Comparison of ENCODE assay signal across 11 cellular contexts in the genomic region with DNA sequence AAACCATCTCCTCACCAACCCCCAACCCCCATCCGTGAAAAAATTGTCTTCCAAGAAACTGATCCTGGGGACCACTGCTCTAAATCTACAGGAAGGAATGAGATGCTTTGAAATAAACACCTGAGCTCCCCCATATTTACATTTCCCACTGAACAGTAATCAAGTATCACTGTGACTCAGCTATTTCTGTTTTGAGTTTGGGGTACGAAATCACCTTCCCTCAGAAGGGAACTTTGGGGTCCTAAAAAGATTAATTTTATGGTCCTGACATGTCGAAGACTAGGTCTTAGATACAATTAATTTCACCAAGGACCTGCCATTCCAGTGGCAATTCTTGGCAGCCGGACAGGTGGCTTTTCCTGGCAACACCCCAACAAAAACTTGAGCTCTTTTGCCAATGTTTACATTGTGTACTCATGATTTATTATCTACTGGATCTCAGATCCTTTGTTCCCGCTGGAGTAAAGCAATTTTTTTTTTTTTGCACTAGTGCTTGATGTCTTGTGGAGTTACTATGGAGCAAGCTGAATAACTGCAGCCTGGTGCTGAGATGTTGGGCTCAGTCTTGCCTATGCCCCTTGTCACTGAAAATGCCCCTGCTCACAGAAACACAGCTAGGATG. TPM values are rescaled to one million over a fixed set of nuclear protein-coding genes. Genes with fewer than 3 reads are reported as not detected.
DNase-seq lines count a peak whose midpoint lies in the region; ATAC-seq, FAIRE-seq and TF ChIP-seq lines count a peak whose summit lies in the region.
"Had no signal": no experiment of that assay in that cellular context is flagged by ENCODE, and none has a peak within 500 bp of the region (broad histone marks: within the 10 kb centered on the region; RNA-seq: fewer than 3 reads in every experiment).

No MANE protein-coding gene starts in this region.

- no peak overlapping the region for H2BK12ac ChIP-seq in trophoblast cell (ENCODE audit: low read length)

- H3K9ac ChIP-seq in trophoblast cell (ENCODE audit: low read length): no peak overlapping the region

- no peak overlapping the region for H4K12ac ChIP-seq in trophoblast cell (ENCODE audit: low read depth, low read length)

- no peak overlapping the region for H2AK5ac ChIP-seq in trophoblast cell (ENCODE audit: low read length)

- no peak overlapping the region for H3K14ac ChIP-seq in trophoblast cell (ENCODE audit: low read length)

- no peaks in the 10 kb centered on the region for H3K79me2 ChIP-seq in trophoblast cell (ENCODE audit: control insufficient read depth, insufficient read depth, low read length, poor library complexity)

- no peak overlapping the region for H2BK120ac ChIP-seq in trophoblast cell (ENCODE audit: insufficient read depth, low read length, poor library complexity)

- peak overlapping the region in 1 of 3 donors; percentile 6 for H3K4me3 Mint-ChIP-seq in T-cell
- H3K4me3 Mint-ChIP-seq: dendritic cell treated with granulocyte-macrophage colony-stimulating factor and Interleukin-4, amounts not matched to agents 40 ng/mL and 50 ng/mL, for 4 days had no signal

- H3K4me1 ChIP-seq in A549 (peaks cover 45% of the 10 kb centered on the region), trophoblast cell (ENCODE audit: control insufficient read depth in 1 of 2, insufficient read depth in 2 of 2, low read length in 2 of 2) (no peaks in the 10 kb centered on the region), ovary (ENCODE audit: insufficient read depth) (peaks cover 11% of the 10 kb centered on the region)

- TF ChIP-seq POLR2A in A549 (IDR thresholded peaks at IDR 0.05; ENCODE audit: low read length) (no peak), ovary (IDR thresholded peaks at IDR 0.05) (no peak)

- peak overlapping the region; percentile 85 to 86 for H3K27ac Mint-ChIP-seq in T-cell
- H3K27ac Mint-ChIP-seq: dendritic cell treated with granulocyte-macrophage colony-stimulating factor and Interleukin-4, amounts not matched to agents 40 ng/mL and 50 ng/mL, for 4 days had no signal

- CTCF ChIA-PET in A549 (lab: Yijun Ruan, JAX): interaction anchor here (0.7 to 2.8 kb wide), 11 partner anchors 9 to 506 kb away, joined by 3 to 18 read pairs (median 3); a partner anchor contains a TSS
- CTCF ChIA-PET in T-cell (lab: Charles Lee): interaction anchor here (0.7 to 1.1 kb wide), 5 partner anchors 42 to 282 kb away, joined by 3 to 4 read pairs (median 3); no protein-coding TSS in a partner anchor

- FAIRE-seq in A549 (lab: Jason Lieb, UNC) (peak; percentile 97), HTR-8/SVneo (lab: Jason Lieb, UNC) (no peak)

- H3K18ac ChIP-seq in trophoblast cell (ENCODE audit: low read length): no peak overlapping the region

- H3K9me3 ChIP-seq in A549: peaks cover 8% of the 10 kb centered on the region; the same call in 2 of the 3 replicates
- no peaks in the 10 kb centered on the region for H3K9me3 ChIP-seq in trophoblast cell (ENCODE audit: insufficient read depth, low read depth, low read length)
- no peaks in the 10 kb centered on the region for H3K9me3 ChIP-seq in ovary

- peaks cover 7 to 10% of the 10 kb centered on the region in 2 experiments for H3K36me3 ChIP-seq in trophoblast cell (ENCODE audit: control insufficient read depth in 1 of 2, insufficient read depth in 2 of 2, low read length in 2 of 2)
- no peaks in the 10 kb centered on the region for H3K36me3 ChIP-seq in ovary

- peaks cover 71% of the 10 kb centered on the region for H3K36me3 Mint-ChIP-seq in T-cell

- intact Hi-C loops in ovary (cut with DNase I): no loop called here

- WGBS in A549 (ENCODE audit: missing lambda C conversion rate): 2% methylated on average over 5 of the region's 5 CpGs
- no CpG with 5 or more reads among the region's 5 CpGs for WGBS in trophoblast cell (ENCODE audit: extremely low coverage, insufficient coverage, insufficient read length)
- WGBS in ovary, 3 donors: 34 to 38% (median 34%) methylated on average over 5 of the region's 5 CpGs

- H3K23ac ChIP-seq in trophoblast cell (ENCODE audit: low read length): no peak overlapping the region

- TF ChIP-seq RAD21 in A549 (conservative IDR thresholded peaks at IDR 0.05 in 1 of 2, IDR thresholded peaks at IDR 0.05 in 1 of 2): peak; percentile 12 to 23; a peak in 1 of 5 replicates

- H2AFZ ChIP-seq in trophoblast cell (ENCODE audit: insufficient read depth, low read length, poor library complexity): no peak overlapping the region

- ATAC-seq in A549 (peak; percentile 51 to 70), T-cell (replicated peaks in 1 of 4) (no peak), HG02852 (IDR thresholded peaks at IDR 0.05; ENCODE audit: unreplicated experiment) (no peak)

- H3K4me3 ChIP-seq in A549 (no peak overlapping the region), trophoblast cell (ENCODE audit: low read depth, low read length) (no peak overlapping the region), ovary (no peak overlapping the region)

- peak overlapping the region; percentile 65 for H3K4me2 ChIP-seq in A549
- H3K4me2 ChIP-seq in trophoblast cell (ENCODE audit: low read length): no peak overlapping the region

- TF ChIP-seq CTCF in A549 (IDR thresholded peaks at IDR 0.05) (no peak), ovary (IDR thresholded peaks at IDR 0.05) (no peak)

- H4K91ac ChIP-seq in trophoblast cell (ENCODE audit: low read depth, low read length): no peak overlapping the region

- H3K79me1 ChIP-seq in trophoblast cell (ENCODE audit: low read length): no peaks in the 10 kb centered on the region

- H4K8ac ChIP-seq in trophoblast cell (ENCODE audit: low read depth, low read length): no peak overlapping the region

- no peak overlapping the region for H2BK5ac ChIP-seq in trophoblast cell (ENCODE audit: low read depth, low read length, poor library complexity)

- H3K9me3 Mint-ChIP-seq in T-cell: no peaks in the 10 kb centered on the region
- H3K9me3 Mint-ChIP-seq: dendritic cell treated with granulocyte-macrophage colony-stimulating factor and Interleukin-4, amounts not matched to agents 40 ng/mL and 50 ng/mL, for 4 days had no signal

- H3K4ac ChIP-seq in trophoblast cell (ENCODE audit: low read depth, low read length): no peak overlapping the region

- DNase-seq in A549 (ENCODE audit: low read depth in 1 of 2, low spot score in 1 of 2) (peak; percentile 51 to 89), HTR-8/SVneo (ENCODE audit: insufficient read length, low spot score) (peak; percentile 36), T-cell (no peak), kidney tubule cell (ENCODE audit: low spot score) (peak; percentile 67), trophoblast cell (no peak), ovary (no peak), NCI-H446 (lab: John Stamatoyannopoulos, UW) (no peak)
- DNase-seq: DND-41; stimulated activated CD4-positive, alpha-beta T cell treated with anti-CD3 and anti-CD28 coated beads, Interleukin-1b, Interleukin-23, amount 100 ng/mL, for 48 hours had no signal

- peaks cover 79 to 84% (median 81%) of the 10 kb centered on the region in 3 donors for H3K4me1 Mint-ChIP-seq in T-cell

- no peaks in the 10 kb centered on the region for H3K27me3 Mint-ChIP-seq in T-cell

- H3K27me3 ChIP-seq in trophoblast cell (ENCODE audit: insufficient read depth, low read length) (no peaks in the 10 kb centered on the region), ovary (no peaks in the 10 kb centered on the region)

- H3K27ac ChIP-seq in A549: peak overlapping the region; percentile 66 to 76
- no peak overlapping the region for H3K27ac ChIP-seq in trophoblast cell (ENCODE audit: low read depth, low read length)
- H3K27ac ChIP-seq in ovary: no peak overlapping the region

- TF ChIP-seq EP300 in A549 (IDR thresholded peaks at IDR 0.05): peak; percentile 45 to 59; a peak in 1 of 5 replicates
- no peak for TF ChIP-seq EP300 in ovary (IDR thresholded peaks at IDR 0.05)

- POLR2A ChIA-PET in A549 (lab: Yijun Ruan, JAX) (interaction anchor here (0.7 to 3.9 kb wide), 9 partner anchors 9 to 311 kb away, joined by 3 to 65 read pairs (median 5); a partner anchor contains a TSS), T-cell (lab: Charles Lee) (interaction anchor here (0.6 kb wide), 2 partner anchors 14 to 57 kb away, joined by 3 to 5 read pairs; a partner anchor contains a TSS)

TF ChIP-seq in A549, 52 proteins besides CTCF, POLR2A, EP300 and RAD21 (continues in another document):
- TF ChIP-seq EHF (CRISPR knock-in tag; IDR thresholded peaks at IDR 0.05) (no peak), JUN (IDR thresholded peaks at IDR 0.05) (peak; percentile 79; a peak in 4 of 5 replicates), JUNB (IDR thresholded peaks at IDR 0.05) (peak; percentile 74; the same call in 1 of the 2 replicates), HEYL (CRISPR knock-in tag; IDR thresholded peaks at IDR 0.05) (0 out of 2 replicates have a peak, but pooled peaks have one; percentile 31), HDAC2 (IDR thresholded peaks at IDR 0.05) (no peak), CEBPB (IDR thresholded peaks at IDR 0.05) (peak in 1 of 2 experiments; percentile 82; a peak in 2 of 4 replicates), HOXB5 (CRISPR knock-in tag; IDR thresholded peaks at IDR 0.05) (peak; percentile 91), SREBF2 (IDR thresholded peaks at IDR 0.05) (no peak)
- TF ChIP-seq, protein P1, sequence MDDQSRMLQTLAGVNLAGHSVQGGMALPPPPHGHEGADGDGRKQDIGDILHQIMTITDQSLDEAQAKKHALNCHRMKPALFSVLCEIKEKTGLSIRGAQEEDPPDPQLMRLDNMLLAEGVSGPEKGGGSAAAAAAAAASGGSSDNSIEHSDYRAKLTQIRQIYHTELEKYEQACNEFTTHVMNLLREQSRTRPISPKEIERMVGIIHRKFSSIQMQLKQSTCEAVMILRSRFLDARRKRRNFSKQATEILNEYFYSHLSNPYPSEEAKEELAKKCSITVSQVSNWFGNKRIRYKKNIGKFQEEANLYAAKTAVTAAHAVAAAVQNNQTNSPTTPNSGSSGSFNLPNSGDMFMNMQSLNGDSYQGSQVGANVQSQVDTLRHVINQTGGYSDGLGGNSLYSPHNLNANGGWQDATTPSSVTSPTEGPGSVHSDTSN (IDR thresholded peaks at IDR 0.05): peak; percentile 61; the same call in 1 of the 2 replicates
- TF ChIP-seq, protein P2, sequence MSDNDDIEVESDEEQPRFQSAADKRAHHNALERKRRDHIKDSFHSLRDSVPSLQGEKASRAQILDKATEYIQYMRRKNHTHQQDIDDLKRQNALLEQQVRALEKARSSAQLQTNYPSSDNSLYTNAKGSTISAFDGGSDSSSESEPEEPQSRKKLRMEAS (IDR thresholded peaks at IDR 0.05): peak; percentile 69

RNA-seq across cellular contexts. Expression of a gene that starts 14.3 kb away (rescaled TPM):
- polyA plus RNA-seq in A549 (2011; rRNA removed) (30.3 and 33.1 TPM in 2 replicates), A549 (2017; fragmentation: RNase III; extraction: RNeasy Plus Mini Kit Qiagen cat#74134 plus additional on column Dnase treatment) (1.6 to 2.0 TPM (median 1.9 TPM) in 3 replicates), ovary (10 to 100 TPM in 1 of 2 donors, 1 to 10 TPM in 1; 4.5 to 19.7 TPM)
- polyA plus RNA-seq in A549 (2012; cell fraction: cytosol; rRNA removed): 0.93 and 0.97 TPM in 2 replicates
- 0.48 and 0.73 TPM in 2 replicates for polyA plus RNA-seq in A549 (2012; cell fraction: nucleus; rRNA removed)
- polyA minus RNA-seq in A549 (2011; rRNA and poly(A)+ RNA removed): 26.3 and 27.7 TPM in 2 replicates
- total RNA-seq in T-cell (100 to 1,000 TPM; 132 to 195 (median 164) TPM), ovary (10 to 100 TPM in 6 of 7 donors, 1 to 10 TPM in 1; 8.7 to 22.7 (median 17.9) TPM)
- 8.4 and 9.2 TPM in 2 replicates for polyA plus RNA-seq in trophoblast cell (2013)

Comparison
In these comparisons a context has a peak if more than half of its experiments do, and no peak if none do; other contexts are left out.
1. ATAC-seq: peak in A549 (2 of 2); none in T-cell (0 of 4) and HG02852 (single experiment).
2. DNase-seq: peak in A549 (2 of 2), HTR-8/SVneo (single experiment) and kidney tubule cell (single experiment); none in T-cell (0 of 34), trophoblast cell (0 of 2), ovary (0 of 5) and NCI-H446 (0 of 2).
3. H3K27ac ChIP-seq: peak in A549 (2 of 2); none in trophoblast cell (single experiment) and ovary (0 of 2).
4. RNA of a gene that starts 14.3 kb away (total RNA-seq): 132 to 195 TPM in T-cell; 8.7 to 22.7 TPM in ovary; every median in the first group is over 4 times any median in the second.